ENCODE assay signal across 11 cellular contexts in the genomic region with DNA sequence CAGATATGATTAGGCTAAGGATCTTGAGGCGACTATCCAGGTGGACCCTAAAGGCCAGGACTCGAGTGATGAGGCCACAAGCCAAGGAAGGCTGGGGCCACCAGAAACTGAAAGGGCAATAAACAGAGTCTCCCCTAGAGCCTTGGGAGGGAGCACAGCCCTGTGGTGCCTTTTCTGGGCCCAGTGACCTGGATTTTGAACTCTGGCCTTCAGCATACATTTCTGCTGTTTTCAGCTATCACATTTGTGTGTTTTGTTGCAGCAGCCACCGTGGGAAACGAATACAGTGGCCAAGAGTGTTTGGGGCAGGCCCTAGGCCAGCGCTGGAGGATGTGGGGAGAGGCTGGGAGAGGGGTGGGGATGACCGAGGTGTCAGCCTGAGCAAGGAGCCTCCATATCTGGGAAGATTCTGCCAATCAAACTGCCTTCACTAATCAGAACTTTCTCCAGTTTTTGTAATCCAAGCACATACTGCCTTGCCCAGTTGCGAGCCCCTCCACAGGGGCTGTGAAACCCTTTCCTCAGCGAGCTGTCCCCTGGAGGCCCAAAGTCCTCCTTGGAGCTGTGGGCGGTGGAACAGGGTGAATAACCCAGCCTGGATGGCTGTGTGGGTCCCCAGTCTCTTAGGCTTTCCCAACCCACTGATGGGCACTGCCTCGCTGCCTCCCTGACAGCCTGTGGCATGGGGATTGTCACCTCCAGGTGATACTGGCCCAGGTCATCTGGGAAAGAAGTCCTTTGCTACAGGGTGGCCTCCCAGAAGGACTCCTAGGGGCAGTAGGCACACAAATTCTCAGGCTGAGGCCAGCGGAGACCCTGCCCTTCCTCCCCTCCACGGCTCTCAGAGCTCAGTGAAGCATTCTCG. TPM values are rescaled to one million over a fixed set of nuclear protein-coding genes. Genes with fewer than 3 reads are reported as not detected.
A peak's percentile ranks its signal among the peaks of the same experiment; 100 is the strongest.
DNase-seq lines count a peak whose midpoint lies in the region; ATAC-seq and TF ChIP-seq lines count a peak whose summit lies in the region.
"Had no signal": no experiment of that assay in that cellular context is flagged by ENCODE, and none has a peak within 500 bp of the region (broad histone marks: within the 10 kb centered on the region; RNA-seq: fewer than 3 reads in every experiment).

No MANE protein-coding gene starts in this region.

- H3K27ac Mint-ChIP-seq in activated T-cell treated with anti-CD3 and anti-CD28 coated beads, Interleukin-2, amount 50 U/mL, for 24 hours = no peak overlapping the region
- no peak overlapping the region for H3K27ac Mint-ChIP-seq in endodermal cell
- H3K27ac Mint-ChIP-seq in stimulated activated memory B cell treated with anti-CD40 and anti-IgM and Interleukin-4, amounts not matched to agents 10 μg/mL and 1 μg/mL and 100 μg/mL, for 72 hours = no peak overlapping the region
- H3K27ac Mint-ChIP-seq: T-helper 2 cell treated with Interferon-gamma antibody and Interleukin-4, amounts not matched to agents 5 μg/mL and 100 μg/mL, for 36 hours had no signal

- H3K4me1 ChIP-seq in endodermal cell (ENCODE audit: control insufficient read depth, insufficient read depth, low read length) (no peaks in the 10 kb centered on the region), ovary (ENCODE audit: insufficient read depth) (peaks cover 14% of the 10 kb centered on the region), urinary bladder (ENCODE audit: insufficient read depth) (no peaks in the 10 kb centered on the region)

- 94 to 95% methylated on average over 7 to 13 of the region's 13 CpGs for WGBS in endodermal cell (ENCODE audit: insufficient coverage in 1 of 2, insufficient read length in 1 of 2), 2 experiments
- WGBS in ovary, 3 donors = 82 to 86% (median 85%) methylated on average over 10 to 13 of the region's 13 CpGs
- WGBS in urinary bladder = 83% methylated on average over 13 of the region's 13 CpGs

- H3K9me3 ChIP-seq in endodermal cell (ENCODE audit: control insufficient read depth, low read length) = no peaks in the 10 kb centered on the region
- H3K9me3 ChIP-seq in ovary = no peaks in the 10 kb centered on the region

- intact Hi-C loops in ovary (cut with DNase I) = no loop called here

- no peak for TF ChIP-seq EP300 in ovary (IDR thresholded peaks at IDR 0.05)

- no peaks in the 10 kb centered on the region for H3K4me1 Mint-ChIP-seq in activated T-cell treated with anti-CD3 and anti-CD28 coated beads, Interleukin-2, amount 50 U/mL, for 24 hours (ENCODE audit: low read depth)
- no peaks in the 10 kb centered on the region for H3K4me1 Mint-ChIP-seq in activated T-cell treated with anti-CD3 and anti-CD28 coated beads, Interleukin-2, amount 50 U/mL, for 4 hours (ENCODE audit: low read depth)
- H3K4me1 Mint-ChIP-seq in endodermal cell = peaks cover 6% of the 10 kb centered on the region
- peaks cover 17% of the 10 kb centered on the region for H3K4me1 Mint-ChIP-seq in stimulated activated memory B cell treated with anti-CD40 and anti-IgM and Interleukin-4, amounts not matched to agents 10 μg/mL and 1 μg/mL and 100 μg/mL, for 72 hours

- no peak overlapping the region for H3K4me3 Mint-ChIP-seq in activated T-cell treated with anti-CD3 and anti-CD28 coated beads, Interleukin-2, amount 50 U/mL, for 24 hours
- H3K4me3 Mint-ChIP-seq in activated T-cell treated with anti-CD3 and anti-CD28 coated beads, Interleukin-2, amount 50 U/mL, for 4 hours = no peak overlapping the region
- H3K4me3 Mint-ChIP-seq in endodermal cell = no peak overlapping the region
- H3K4me3 Mint-ChIP-seq in stimulated activated memory B cell treated with anti-CD40 and anti-IgM and Interleukin-4, amounts not matched to agents 10 μg/mL and 1 μg/mL and 100 μg/mL, for 72 hours = no peak overlapping the region
- H3K4me3 Mint-ChIP-seq: T-helper 2 cell treated with Interferon-gamma antibody and Interleukin-4, amounts not matched to agents 5 μg/mL and 100 μg/mL, for 36 hours had no signal

- H3K4me3 ChIP-seq in endodermal cell (ENCODE audit: low read length) (no peak overlapping the region), ovary (no peak overlapping the region), urinary bladder (ENCODE audit: low read depth, low read length) (no peak overlapping the region)

- no peak for ATAC-seq in activated T-cell treated with anti-CD3 and anti-CD28 coated beads, Interleukin-2, amount 50 U/mL, for 4 hours
- ATAC-seq in stimulated activated memory B cell treated with anti-CD40 and anti-IgM and Interleukin-4, amounts not matched to agents 10 μg/mL and 1 μg/mL and 100 μg/mL, for 72 hours = no peak
- ATAC-seq in GM21529 (IDR thresholded peaks at IDR 0.05; ENCODE audit: unreplicated experiment) = no peak

- peaks cover 18% of the 10 kb centered on the region for H3K27me3 Mint-ChIP-seq in activated T-cell treated with anti-CD3 and anti-CD28 coated beads, Interleukin-2, amount 50 U/mL, for 24 hours
- peaks cover 9% of the 10 kb centered on the region for H3K27me3 Mint-ChIP-seq in activated T-cell treated with anti-CD3 and anti-CD28 coated beads, Interleukin-2, amount 50 U/mL, for 4 hours (ENCODE audit: low read depth)
- H3K27me3 Mint-ChIP-seq in endodermal cell (ENCODE audit: insufficient read depth) = no peaks in the 10 kb centered on the region
- H3K27me3 Mint-ChIP-seq in stimulated activated memory B cell treated with anti-CD40 and anti-IgM and Interleukin-4, amounts not matched to agents 10 μg/mL and 1 μg/mL and 100 μg/mL, for 72 hours = peaks cover 16% of the 10 kb centered on the region

- no peaks in the 10 kb centered on the region for H3K36me3 Mint-ChIP-seq in activated T-cell treated with anti-CD3 and anti-CD28 coated beads, Interleukin-2, amount 50 U/mL, for 24 hours (ENCODE audit: low read depth)
- no peaks in the 10 kb centered on the region for H3K36me3 Mint-ChIP-seq in activated T-cell treated with anti-CD3 and anti-CD28 coated beads, Interleukin-2, amount 50 U/mL, for 4 hours (ENCODE audit: insufficient read depth)
- peaks cover 20% of the 10 kb centered on the region for H3K36me3 Mint-ChIP-seq in endodermal cell (ENCODE audit: low read depth)
- H3K36me3 Mint-ChIP-seq in stimulated activated memory B cell treated with anti-CD40 and anti-IgM and Interleukin-4, amounts not matched to agents 10 μg/mL and 1 μg/mL and 100 μg/mL, for 72 hours = no peaks in the 10 kb centered on the region

- H3K9me3 Mint-ChIP-seq in activated T-cell treated with anti-CD3 and anti-CD28 coated beads, Interleukin-2, amount 50 U/mL, for 24 hours = no peaks in the 10 kb centered on the region
- no peaks in the 10 kb centered on the region for H3K9me3 Mint-ChIP-seq in activated T-cell treated with anti-CD3 and anti-CD28 coated beads, Interleukin-2, amount 50 U/mL, for 4 hours
- H3K9me3 Mint-ChIP-seq in endodermal cell = no peaks in the 10 kb centered on the region
- H3K9me3 Mint-ChIP-seq in stimulated activated memory B cell treated with anti-CD40 and anti-IgM and Interleukin-4, amounts not matched to agents 10 μg/mL and 1 μg/mL and 100 μg/mL, for 72 hours = no peaks in the 10 kb centered on the region
- H3K9me3 Mint-ChIP-seq: T-helper 2 cell treated with Interferon-gamma antibody and Interleukin-4, amounts not matched to agents 5 μg/mL and 100 μg/mL, for 36 hours had no signal

- TF ChIP-seq CTCF in endodermal cell (conservative IDR thresholded peaks at IDR 0.05) (no peak), ovary (IDR thresholded peaks at IDR 0.05) (no peak)

- no peak for TF ChIP-seq POLR2A in ovary (IDR thresholded peaks at IDR 0.05)

- H3K27ac ChIP-seq in endodermal cell (ENCODE audit: low read depth, low read length) = no peak overlapping the region
- H3K27ac ChIP-seq in ovary = peak overlapping the region; percentile 40 to 82
- peak overlapping the region; percentile 12 for H3K27ac ChIP-seq in urinary bladder (ENCODE audit: low read depth)

- DNase-seq in activated T-cell treated with anti-CD3 and anti-CD28 coated beads, Interleukin-2, amount 50 U/mL, for 24 hours = peak; percentile 17
- no peak for DNase-seq in activated T-cell treated with anti-CD3 and anti-CD28 coated beads, Interleukin-2, amount 50 U/mL, for 4 hours
- DNase-seq in endodermal cell = peak; percentile 44
- peak in 2 of 5 donors; percentile 11 to 34 for DNase-seq in ovary
- DNase-seq in NCI-H524 treated with DMSO at 0.1 percent for 48 hours (lab: John Stamatoyannopoulos, UW) = no peak
- DNase-seq: DMS153, MV-4-11 had no signal

- H3K9ac ChIP-seq in endodermal cell (ENCODE audit: extremely low read depth, low read length, poor library complexity, severe bottlenecking) = no peak overlapping the region

- H3K27me3 ChIP-seq in endodermal cell (ENCODE audit: control insufficient read depth, insufficient read depth, low read length, poor library complexity, severe bottlenecking) (no peaks in the 10 kb centered on the region), ovary (no peaks in the 10 kb centered on the region)

- H3K36me3 ChIP-seq in endodermal cell (ENCODE audit: control insufficient read depth, insufficient read depth, low read length) (no peaks in the 10 kb centered on the region), ovary (no peaks in the 10 kb centered on the region), urinary bladder (ENCODE audit: insufficient read depth) (no peaks in the 10 kb centered on the region)

RNA-seq across cellular contexts. Expression of a gene that starts 16.8 kb away (rescaled TPM):
- total RNA-seq in activated T-cell treated with anti-CD3 and anti-CD28 coated beads, Interleukin-2, amount 50 U/mL, for 4 hours = 1 to 10 TPM; 5.4 to 7.6 (median 6.6) TPM
- total RNA-seq in endodermal cell = 10 to 100 TPM; 37.7 to 42.8 TPM
- polyA plus RNA-seq in endodermal cell (2013, experiment 1 of 2) = 28.5 TPM
- 25.0 TPM for polyA plus RNA-seq in endodermal cell (2013, experiment 2 of 2)
- 10 to 100 TPM; 19.6 to 60.5 (median 26.9) TPM for total RNA-seq in ovary
- polyA plus RNA-seq in ovary = 10 to 100 TPM; 11.9 to 16.8 TPM
- 14.5 TPM for total RNA-seq in urinary bladder
- polyA plus RNA-seq in urinary bladder = 14.4 TPM

RNA-seq across cellular contexts. Expression of a gene that starts 32.6 kb away (rescaled TPM):
- 10 to 100 TPM; 10.9 to 12.7 (median 12.1) TPM for total RNA-seq in activated T-cell treated with anti-CD3 and anti-CD28 coated beads, Interleukin-2, amount 50 U/mL, for 4 hours
- total RNA-seq in endodermal cell (10 to 100 TPM; 33.3 to 53.4 TPM), ovary (10 to 100 TPM; 14.3 to 74.6 (median 40.6) TPM), urinary bladder (15.8 TPM)
- 29.3 TPM for polyA plus RNA-seq in endodermal cell (2013, experiment 1 of 2)
- 25.5 TPM for polyA plus RNA-seq in endodermal cell (2013, experiment 2 of 2)
- polyA plus RNA-seq in ovary (10 to 100 TPM; 15.2 to 23.0 TPM), urinary bladder (32.8 TPM)

RNA-seq across cellular contexts. Expression of a gene that starts 41.3 kb away (rescaled TPM):
- total RNA-seq in activated T-cell treated with anti-CD3 and anti-CD28 coated beads, Interleukin-2, amount 50 U/mL, for 4 hours = under 1 TPM; 0.13 to 0.48 (median 0.30) TPM
- 10 to 100 TPM; 11.1 to 36.8 TPM for total RNA-seq in endodermal cell
- polyA plus RNA-seq in endodermal cell (2013, experiment 1 of 2) = 20.4 TPM
- 18.1 TPM for polyA plus RNA-seq in endodermal cell (2013, experiment 2 of 2)
- total RNA-seq in ovary = 100 to 1,000 TPM in 5 of 7 donors, 10 to 100 TPM in 2; 46.5 to 285 (median 168) TPM
- 100 to 1,000 TPM; 179 to 380 TPM for polyA plus RNA-seq in ovary
- 123 TPM for total RNA-seq in urinary bladder
- polyA plus RNA-seq in urinary bladder = 1,046 TPM

Comparison
In these comparisons a context has a peak if more than half of its experiments do, and no peak if none do; other contexts are left out.
1. DNase-seq: peak in activated T-cell treated with anti-CD3 and anti-CD28 coated beads, Interleukin-2, amount 50 U/mL, for 24 hours (single experiment) and endodermal cell (single experiment); none in activated T-cell treated with anti-CD3 and anti-CD28 coated beads, Interleukin-2, amount 50 U/mL, for 4 hours (single experiment) and NCI-H524 treated with DMSO at 0.1 percent for 48 hours (single experiment).
2. RNA of a gene that starts 41.3 kb away (total RNA-seq): 46.5 to 285 TPM in ovary, 123 TPM in urinary bladder (single experiment) and 11.1 to 36.8 TPM in endodermal cell; 0.13 to 0.48 TPM in activated T-cell treated with anti-CD3 and anti-CD28 coated beads, Interleukin-2, amount 50 U/mL, for 4 hours; every median in the first group is over 4 times any median in the second.